ENCODE assay signal across 9 cellular contexts in the genomic region with DNA sequence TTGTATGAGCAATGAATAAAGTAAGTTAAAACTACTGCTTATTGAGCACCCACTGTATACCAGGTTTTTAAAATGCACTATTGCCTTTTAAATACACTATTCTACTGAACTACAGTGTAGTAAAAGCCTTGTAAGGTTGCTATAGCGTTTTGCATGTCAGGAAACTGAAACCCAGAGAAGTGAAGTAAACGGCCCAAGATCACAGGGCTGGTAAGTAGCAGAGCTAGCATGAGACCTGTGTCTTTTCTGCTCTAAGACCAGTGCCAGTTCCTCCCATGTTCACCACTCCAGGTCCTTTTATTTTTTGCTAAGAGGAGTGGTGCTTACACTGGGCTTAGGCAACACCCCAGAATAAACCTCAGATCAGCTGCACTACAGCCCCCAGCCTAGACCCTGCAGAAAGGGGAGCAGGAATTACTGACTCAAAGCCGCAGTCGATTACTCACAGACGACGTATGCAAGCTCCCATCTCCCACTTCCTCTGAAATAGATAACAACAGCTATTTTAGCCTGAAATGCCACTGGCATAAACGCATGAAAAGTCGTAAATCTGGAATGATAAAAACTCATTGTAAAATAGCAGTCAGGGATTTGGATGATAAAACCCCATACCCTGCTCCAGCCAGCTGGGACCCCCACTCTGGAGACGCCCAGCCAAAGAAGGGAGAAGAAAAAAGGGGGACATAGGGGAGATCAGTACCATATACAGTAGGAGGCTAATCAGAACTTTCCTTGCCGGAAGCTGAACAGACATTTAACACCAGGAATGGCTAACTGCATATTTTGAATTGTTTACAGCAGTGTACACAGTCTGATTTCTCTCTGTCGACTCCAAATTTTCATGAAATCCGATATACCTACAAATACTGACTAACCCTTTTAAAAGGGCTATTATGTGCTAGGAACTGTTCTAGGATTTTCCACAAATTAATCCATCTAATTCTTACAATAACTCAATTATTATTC.
DNase-seq lines count a peak whose midpoint lies in the region; ATAC-seq lines count a peak whose summit lies in the region.
"Had no signal": no experiment of that assay in that cellular context is flagged by ENCODE, and none has a peak within 500 bp of the region (broad histone marks: within the 10 kb centered on the region; RNA-seq: fewer than 3 reads in every experiment).

No MANE protein-coding gene starts in this region.

- peaks cover 15% of the 10 kb centered on the region for H3K4me1 Mint-ChIP-seq in T-helper 2 cell treated with Interferon-gamma antibody and Interleukin-4, amounts not matched to agents 5 μg/mL and 100 μg/mL, for 36 hours (ENCODE audit: low read depth)
- H3K4me1 Mint-ChIP-seq: T-cell had no signal

- no peaks in the 10 kb centered on the region for H3K9me3 Mint-ChIP-seq in T-helper 2 cell treated with Interferon-gamma antibody and Interleukin-4, amounts not matched to agents 5 μg/mL and 100 μg/mL, for 36 hours

- DNase-seq in ACHN (peak; percentile 95), HCEC 1CT (peak; percentile 76), iPS-NIHi7 (ENCODE audit: extremely low spot score) (peak; percentile 30), C1 segment of cervical spinal cord (lab: John Stamatoyannopoulos, UW) (no peak)
- peak; percentile 48 for DNase-seq in T-helper 2 cell treated with Interferon-gamma antibody and Interleukin-4, amounts not matched to agents 5 μg/mL and 100 μg/mL, for 36 hours (ENCODE audit: low spot score)
- no peak for DNase-seq in stimulated activated CD4-positive, alpha-beta T cell treated with anti-CD3 and anti-CD28 coated beads, Interleukin-4, amount 100 ng/mL, for 4 hours
- DNase-seq: T-cell had no signal

- H3K36me3 Mint-ChIP-seq in T-helper 2 cell treated with Interferon-gamma antibody and Interleukin-4, amounts not matched to agents 5 μg/mL and 100 μg/mL, for 36 hours (ENCODE audit: low read depth) = no peaks in the 10 kb centered on the region
- H3K36me3 Mint-ChIP-seq: T-cell had no signal

- H3K27me3 Mint-ChIP-seq in T-helper 2 cell treated with Interferon-gamma antibody and Interleukin-4, amounts not matched to agents 5 μg/mL and 100 μg/mL, for 36 hours (ENCODE audit: low read depth) = peaks cover 9% of the 10 kb centered on the region

- in situ Hi-C loops in ACHN (cut with HindIII; ENCODE audit: low pct_ligation_motif_present, low pct_unique_long_range_greater_than_20kb, low sequenced_read_pairs) = no loop called here

- H3K4me3 Mint-ChIP-seq in T-helper 2 cell treated with Interferon-gamma antibody and Interleukin-4, amounts not matched to agents 5 μg/mL and 100 μg/mL, for 36 hours = peak overlapping the region; percentile 64
- H3K4me3 Mint-ChIP-seq: T-cell had no signal

- ATAC-seq in GM21526 (IDR thresholded peaks at IDR 0.05; ENCODE audit: low FRiP score, unreplicated experiment) (no peak), HG03108 (IDR thresholded peaks at IDR 0.05; ENCODE audit: unreplicated experiment) (no peak)
- ATAC-seq: T-cell had no signal

- peak overlapping the region; percentile 78 for H3K27ac Mint-ChIP-seq in T-helper 2 cell treated with Interferon-gamma antibody and Interleukin-4, amounts not matched to agents 5 μg/mL and 100 μg/mL, for 36 hours
- H3K27ac Mint-ChIP-seq: T-cell had no signal

Comparison
In these comparisons a context has a peak if more than half of its experiments do, and no peak if none do; other contexts are left out.
1. DNase-seq: peak in ACHN (single experiment), HCEC 1CT (single experiment), T-helper 2 cell treated with Interferon-gamma antibody and Interleukin-4, amounts not matched to agents 5 μg/mL and 100 μg/mL, for 36 hours (single experiment) and iPS-NIHi7 (single experiment); none in stimulated activated CD4-positive, alpha-beta T cell treated with anti-CD3 and anti-CD28 coated beads, Interleukin-4, amount 100 ng/mL, for 4 hours (0 of 2) and C1 segment of cervical spinal cord (0 of 14).